In genomic region chr17:30922235-30922993, GRCh38 we compare ENCODE assay signal across 8 cellular contexts. TPM values are rescaled to one million over a fixed set of nuclear protein-coding genes. Genes with fewer than 3 reads are reported as not detected.
DNase-seq lines count a peak whose midpoint lies in the region; ATAC-seq and TF ChIP-seq lines count a peak whose summit lies in the region.

No MANE protein-coding gene starts in this region.

- peaks cover 6% of the 10 kb centered on the region for H3K36me3 Mint-ChIP-seq in T-helper 17 cell (ENCODE audit: low read depth)

- H3K36me3 ChIP-seq in neuron (ENCODE audit: insufficient read depth, low read length) = no peaks in the 10 kb centered on the region

- H3K4me3 Mint-ChIP-seq in T-helper 17 cell = peak overlapping the region; percentile 87

- peaks cover 58% of the 10 kb centered on the region for H3K27me3 Mint-ChIP-seq in T-helper 17 cell

- DNase-seq in GM12864 (ENCODE audit: low read depth) = no peak
- DNase-seq in T-helper 17 cell = no peak
- DNase-seq in fibroblast of pulmonary artery (ENCODE audit: low read depth) = no peak
- DNase-seq in NCI-H2171 treated with DMSO at 0.1 percent for 48 hours (lab: John Stamatoyannopoulos, UW) = no peak
- DNase-seq in cerebellum (ENCODE audit: low spot score) = no peak

- H3K9me3 ChIP-seq in T-helper 17 cell (ENCODE audit: control insufficient read depth, low read length, poor library complexity, severe bottlenecking) (no peaks in the 10 kb centered on the region), neuron (ENCODE audit: low read length) (no peaks in the 10 kb centered on the region)

- H3K27ac Mint-ChIP-seq in T-helper 17 cell = no peak overlapping the region

- ATAC-seq in T-helper 17 cell (peak; percentile 28), HG03342 (IDR thresholded peaks at IDR 0.05; ENCODE audit: unreplicated experiment) (no peak), GM18868 (IDR thresholded peaks at IDR 0.05; ENCODE audit: unreplicated experiment) (no peak)

- H3K4me3 ChIP-seq in GM12864 (ENCODE audit: low read depth, low read length) (peak overlapping the region; percentile 51), fibroblast of pulmonary artery (replicated peaks; ENCODE audit: low read depth, low read length) (peak overlapping the region; percentile 30), neuron (ENCODE audit: low read length) (peak overlapping the region; percentile 22)

- no peak for TF ChIP-seq CTCF in GM12864 (IDR thresholded peaks at IDR 0.05; ENCODE audit: low read depth, low read length, missing control alignments)
- TF ChIP-seq CTCF in fibroblast of pulmonary artery (IDR thresholded peaks at IDR 0.05; ENCODE audit: low read length, missing control alignments) = no peak

- H3K27me3 ChIP-seq in neuron (ENCODE audit: insufficient read depth, low read length) = peaks cover 39% of the 10 kb centered on the region

- peaks cover 11% of the 10 kb centered on the region for H3K4me1 Mint-ChIP-seq in T-helper 17 cell

- H2AFZ ChIP-seq in neuron (ENCODE audit: low read depth, low read length) = peak overlapping the region; percentile 48

- H3K4me1 ChIP-seq in neuron (ENCODE audit: insufficient read depth, low read length) = peaks cover 13% of the 10 kb centered on the region

RNA-seq across cellular contexts. Expression of gene ADAP2, which starts 0.7 kb away (rescaled TPM):
- total RNA-seq in T-helper 17 cell (1 to 10 TPM in 1 of 2 donors, under 1 TPM in 1; 0.42 to 1.1 TPM), cerebellum (8.3 TPM)

RNA-seq across cellular contexts. Expression of gene TEFM, which starts 16.4 kb away (rescaled TPM):
- total RNA-seq in T-helper 17 cell (1 to 10 TPM; 8.4 to 9.1 TPM), cerebellum (30.7 TPM)

RNA-seq across cellular contexts. Expression of gene RNF135, which starts 48.4 kb away (rescaled TPM):
- 1 to 10 TPM; 2.3 to 5.9 TPM for total RNA-seq in T-helper 17 cell
- 3.1 TPM for total RNA-seq in cerebellum
